ENCODE assay signal across 13 cellular contexts in the genomic region with DNA sequence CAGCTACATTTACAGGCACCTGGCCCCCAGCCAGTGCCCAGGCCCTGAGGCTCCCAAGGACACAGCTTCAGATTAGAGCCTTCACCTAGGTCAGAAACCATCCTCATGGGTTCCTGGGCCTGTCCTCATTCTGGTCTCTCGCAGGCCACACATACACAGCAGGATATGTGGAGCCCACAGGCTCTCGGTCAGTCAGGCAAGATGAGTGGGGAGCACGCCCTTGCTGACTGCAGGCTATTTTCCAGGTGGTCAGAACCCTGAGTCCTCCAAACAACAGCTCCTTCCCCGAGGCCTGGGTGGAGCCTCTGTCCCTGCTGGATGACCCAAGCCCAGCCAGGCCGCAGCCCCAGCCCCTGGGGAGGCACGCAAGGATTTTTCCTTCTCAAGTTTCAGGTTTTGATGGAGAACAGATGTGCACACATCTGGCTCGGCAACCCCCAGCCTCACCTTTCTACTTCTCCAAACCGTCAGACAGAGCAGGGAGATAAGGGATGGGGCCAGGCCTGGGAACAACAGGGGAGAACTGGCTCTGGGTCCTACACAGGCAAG. TPM values are rescaled to one million over a fixed set of nuclear protein-coding genes. Genes with fewer than 3 reads are reported as not detected.
A peak's percentile ranks its signal among the peaks of the same experiment; 100 is the strongest.
DNase-seq lines count a peak whose midpoint lies in the region; ATAC-seq and TF ChIP-seq lines count a peak whose summit lies in the region.
"Had no signal": no experiment of that assay in that cellular context is flagged by ENCODE, and none has a peak within 500 bp of the region (broad histone marks: within the 10 kb centered on the region; RNA-seq: fewer than 3 reads in every experiment).

No MANE protein-coding gene starts in this region.

- peak; percentile 56 for DNase-seq in SK-N-SH
- DNase-seq in WERI-Rb-1: no peak
- DNase-seq in glutamatergic neuron: no peak
- peak; percentile 39 to 60 for DNase-seq in tibial nerve (ENCODE audit: low spot score in 2 of 2)
- DNase-seq in posterior cingulate gyrus: no peak
- DNase-seq: activated naive CD8-positive, alpha-beta T cell treated with anti-CD3 and anti-CD28 coated beads for 36 hours; effector memory CD4-positive, alpha-beta T cell; NCI-H1436 treated with DMSO at 0.1 percent for 48 hours had no signal

- no peak for TF ChIP-seq POLR2A in tibial nerve (IDR thresholded peaks at IDR 0.05)

- H3F3A ChIP-seq in SK-N-SH (replicated peaks; ENCODE audit: insufficient read depth): peaks cover 17% of the 10 kb centered on the region

- TF ChIP-seq EP300 in SK-N-SH (IDR thresholded peaks at IDR 0.05; ENCODE audit: borderline replicate concordance in 1 of 2, low read depth in 1 of 2, low read length in 1 of 2): no peak; a peak in 1 of 4 replicates
- no peak for TF ChIP-seq EP300 in tibial nerve (IDR thresholded peaks at IDR 0.05)

- peaks cover 28% of the 10 kb centered on the region for H3K4me1 Mint-ChIP-seq in glutamatergic neuron (ENCODE audit: low read depth, unreplicated experiment)
- H3K4me1 Mint-ChIP-seq: activated naive CD8-positive, alpha-beta T cell treated with anti-CD3 and anti-CD28 coated beads for 36 hours had no signal

- H3K4me3 Mint-ChIP-seq in glutamatergic neuron (ENCODE audit: unreplicated experiment): peak overlapping the region; percentile 34
- H3K4me3 Mint-ChIP-seq: activated naive CD8-positive, alpha-beta T cell treated with anti-CD3 and anti-CD28 coated beads for 36 hours had no signal

- H3K27ac ChIP-seq in SK-N-SH (ENCODE audit: low read depth in 2 of 2, low read length in 1 of 2) (peak overlapping the region; percentile 80 to 97; a peak in 3 of 4 replicates), WERI-Rb-1 (peak overlapping the region; percentile 90), tibial nerve (peak overlapping the region in 2 of 4 donors; percentile 34 to 39)

- peaks cover 21% of the 10 kb centered on the region; the same call in 1 of the 2 replicates for H3K79me2 ChIP-seq in SK-N-SH (ENCODE audit: insufficient read depth)

- H3K4me3 ChIP-seq in SK-N-SH (ENCODE audit: low read depth in 2 of 2, low read length in 1 of 2) (peak overlapping the region; percentile 18 to 50; a peak in 3 of 4 replicates), WERI-Rb-1 (ENCODE audit: low read depth, low read length) (peak overlapping the region; percentile 53), tibial nerve (no peak overlapping the region)

- peak overlapping the region; percentile 50; the same call in 1 of the 2 replicates for H3K9ac ChIP-seq in SK-N-SH

- POLR2A ChIA-PET in SK-N-SH (lab: Yijun Ruan, JAX): interaction anchor here (0.7 to 5.1 kb wide), 11 partner anchors 9 to 107 kb away, joined by 3 to 54 read pairs (median 6); no protein-coding TSS in a partner anchor

- 11% methylated on average over 5 of the region's 8 CpGs for WGBS in SK-N-SH (ENCODE audit: low lambda C conversion rate)
- 49 to 63% methylated on average over 8 of the region's 8 CpGs for WGBS in tibial nerve, 2 donors

- no peak for TF ChIP-seq RAD21 in SK-N-SH (IDR thresholded peaks at IDR 0.05; ENCODE audit: low read length)

- H3K4me2 ChIP-seq in SK-N-SH: peak overlapping the region; percentile 82

- no peaks in the 10 kb centered on the region for H3K27me3 ChIP-seq in SK-N-SH (ENCODE audit: insufficient read depth)
- no peaks in the 10 kb centered on the region for H3K27me3 ChIP-seq in WERI-Rb-1 (ENCODE audit: insufficient read depth, low read depth, severe bottlenecking)
- peaks cover 0 to 3% of the 10 kb centered on the region in 2 donors for H3K27me3 ChIP-seq in tibial nerve

- H3K36me3 ChIP-seq in SK-N-SH (replicated peaks in 1 of 2; ENCODE audit: control insufficient read depth in 1 of 2, insufficient read depth in 2 of 2, low read length in 1 of 2): peaks cover 0 to 4% of the 10 kb centered on the region in 2 experiments
- peaks cover 45% of the 10 kb centered on the region for H3K36me3 ChIP-seq in WERI-Rb-1
- H3K36me3 ChIP-seq in tibial nerve: no peaks in the 10 kb centered on the region

- H4K20me1 ChIP-seq in SK-N-SH (ENCODE audit: insufficient read depth): no peaks in the 10 kb centered on the region

- CTCF ChIA-PET in SK-N-SH (lab: Yijun Ruan, JAX): interaction anchor here (0.7 to 10.7 kb wide), 12 partner anchors 22 to 250 kb away, joined by 3 to 85 read pairs (median 4); no protein-coding TSS in a partner anchor

- H3K9me3 Mint-ChIP-seq in glutamatergic neuron (ENCODE audit: unreplicated experiment): peaks cover 6% of the 10 kb centered on the region
- H3K9me3 Mint-ChIP-seq: activated naive CD8-positive, alpha-beta T cell treated with anti-CD3 and anti-CD28 coated beads for 36 hours had no signal

- H3K36me3 Mint-ChIP-seq in glutamatergic neuron (ENCODE audit: unreplicated experiment): no peaks in the 10 kb centered on the region
- H3K36me3 Mint-ChIP-seq: activated naive CD8-positive, alpha-beta T cell treated with anti-CD3 and anti-CD28 coated beads for 36 hours had no signal

- no peak overlapping the region for H3K27ac Mint-ChIP-seq in glutamatergic neuron (ENCODE audit: unreplicated experiment)
- H3K27ac Mint-ChIP-seq: activated naive CD8-positive, alpha-beta T cell treated with anti-CD3 and anti-CD28 coated beads for 36 hours had no signal

- peaks cover 2% of the 10 kb centered on the region for H3K27me3 Mint-ChIP-seq in glutamatergic neuron (ENCODE audit: unreplicated experiment)
- H3K27me3 Mint-ChIP-seq: activated naive CD8-positive, alpha-beta T cell treated with anti-CD3 and anti-CD28 coated beads for 36 hours had no signal

- no peaks in the 10 kb centered on the region for H3K9me3 ChIP-seq in SK-N-SH
- H3K9me3 ChIP-seq in WERI-Rb-1 (ENCODE audit: severe bottlenecking): no peaks in the 10 kb centered on the region
- H3K9me3 ChIP-seq in tibial nerve: no peaks in the 10 kb centered on the region

- TF ChIP-seq CTCF in SK-N-SH (IDR thresholded peaks at IDR 0.05): no peak
- no peak for TF ChIP-seq CTCF in WERI-Rb-1 (IDR thresholded peaks at IDR 0.05; ENCODE audit: low read depth, low read length)
- no peak for TF ChIP-seq CTCF in glutamatergic neuron (IDR thresholded peaks at IDR 0.05; ENCODE audit: partially characterized antibody, unreplicated experiment)
- no peak for TF ChIP-seq CTCF in tibial nerve (IDR thresholded peaks at IDR 0.05)

- no peak overlapping the region for H2AFZ ChIP-seq in SK-N-SH (ENCODE audit: low read depth)

- no peaks in the 10 kb centered on the region for H3K9me2 ChIP-seq in SK-N-SH

- intact Hi-C loops in posterior cingulate gyrus (cut with DNase I): no loop called here

- peaks cover 82 to 96% of the 10 kb centered on the region in 2 experiments for H3K4me1 ChIP-seq in SK-N-SH (ENCODE audit: control insufficient read depth in 1 of 2, insufficient read depth in 2 of 2, low read depth in 1 of 2, low read length in 1 of 2)
- peaks cover 0 to 56% (median 13%) of the 10 kb centered on the region in 4 donors for H3K4me1 ChIP-seq in tibial nerve

- ATAC-seq in SK-N-SH treated with all-trans-retinoic acid at 6 μM for 48 hours (no peak), GM18867 (IDR thresholded peaks at IDR 0.05; ENCODE audit: unreplicated experiment) (no peak), GM19397 (IDR thresholded peaks at IDR 0.05; ENCODE audit: unreplicated experiment) (no peak)

TF ChIP-seq in SK-N-SH, 30 proteins besides CTCF, POLR2A, EP300 and RAD21 (continues in another document):
- peak; percentile 55; the same call in 1 of the 2 replicates for TF ChIP-seq GATA2 (CRISPR knock-in tag; IDR thresholded peaks at IDR 0.05)
- no peak for TF ChIP-seq NFIC (IDR thresholded peaks at IDR 0.05; ENCODE audit: borderline replicate concordance)
- no peak for TF ChIP-seq RCOR1 (IDR thresholded peaks at IDR 0.05; ENCODE audit: low read length)
- TF ChIP-seq POLR2AphosphoS5 (IDR thresholded peaks at IDR 0.05; ENCODE audit: low read depth, low read length): no peak
- no peak for TF ChIP-seq GABPA (IDR thresholded peaks at IDR 0.05; ENCODE audit: low read depth)
- TF ChIP-seq FOSL2 (IDR thresholded peaks at IDR 0.05; ENCODE audit: borderline replicate concordance, low read depth): no peak
- TF ChIP-seq EZH2phosphoT487 (IDR thresholded peaks at IDR 0.05; ENCODE audit: borderline replicate concordance, low read depth): no peak
- peak; percentile 44; the same call in 1 of the 2 replicates for TF ChIP-seq TCF12 (IDR thresholded peaks at IDR 0.05)

TF ChIP-seq in SK-N-SH treated with all-trans-retinoic acid at 6 μM for 48 hours, 23 proteins besides CTCF, POLR2A, EP300 and RAD21 (continues in another document):
- TF ChIP-seq ZNF8 (CRISPR knock-in tag; IDR thresholded peaks at IDR 0.05): no peak
- TF ChIP-seq BACH2 (CRISPR knock-in tag; IDR thresholded peaks at IDR 0.05; ENCODE audit: borderline replicate concordance): no peak
- TF ChIP-seq ZC3H10 (CRISPR knock-in tag; IDR thresholded peaks at IDR 0.05): no peak
- TF ChIP-seq ISL1 (CRISPR knock-in tag; IDR thresholded peaks at IDR 0.05): no peak
- TF ChIP-seq, protein P1, sequence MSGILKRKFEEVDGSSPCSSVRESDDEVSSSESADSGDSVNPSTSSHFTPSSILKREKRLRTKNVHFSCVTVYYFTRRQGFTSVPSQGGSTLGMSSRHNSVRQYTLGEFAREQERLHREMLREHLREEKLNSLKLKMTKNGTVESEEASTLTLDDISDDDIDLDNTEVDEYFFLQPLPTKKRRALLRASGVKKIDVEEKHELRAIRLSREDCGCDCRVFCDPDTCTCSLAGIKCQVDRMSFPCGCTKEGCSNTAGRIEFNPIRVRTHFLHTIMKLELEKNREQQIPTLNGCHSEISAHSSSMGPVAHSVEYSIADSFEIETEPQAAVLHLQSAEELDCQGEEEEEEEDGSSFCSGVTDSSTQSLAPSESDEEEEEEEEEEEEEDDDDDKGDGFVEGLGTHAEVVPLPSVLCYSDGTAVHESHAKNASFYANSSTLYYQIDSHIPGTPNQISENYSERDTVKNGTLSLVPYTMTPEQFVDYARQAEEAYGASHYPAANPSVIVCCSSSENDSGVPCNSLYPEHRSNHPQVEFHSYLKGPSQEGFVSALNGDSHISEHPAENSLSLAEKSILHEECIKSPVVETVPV (CRISPR knock-in tag; IDR thresholded peaks at IDR 0.05): no peak

RNA-seq across cellular contexts. Expression of a gene that starts 1.6 kb away (rescaled TPM):
- polyA plus RNA-seq in SK-N-SH (2012; rRNA removed): 27.9 and 31.0 TPM in 2 replicates
- 7.3 and 13.0 TPM in 2 replicates for polyA plus RNA-seq in SK-N-SH (2012; cell fraction: cytosol; rRNA removed)
- polyA plus RNA-seq in SK-N-SH (2012; cell fraction: nucleus; rRNA removed): 140 and 152 TPM in 2 replicates
- total RNA-seq in glutamatergic neuron (ENCODE audit: unreplicated experiment) (8.4 TPM), tibial nerve (1 to 10 TPM in 1 of 4 donors, under 1 TPM in 1, not detected in 2; 0.39 to 1.9 TPM)
- total RNA-seq: myocyte; T-helper 2 cell treated with Interferon-gamma antibody and Interleukin-4, amounts not matched to agents 100 ng/mL and 5 ng/mL, for 36 hours had no signal

RNA-seq across cellular contexts. Expression of a gene that starts 27.4 kb away (rescaled TPM):
- 3.4 and 7.3 TPM in 2 replicates for polyA plus RNA-seq in SK-N-SH (2012; rRNA removed)
- 1.9 and 3.0 TPM in 2 replicates for polyA plus RNA-seq in SK-N-SH (2012; cell fraction: cytosol; rRNA removed)
- polyA plus RNA-seq in SK-N-SH (2012; cell fraction: nucleus; rRNA removed): 1.7 and 1.9 TPM in 2 replicates
- total RNA-seq in glutamatergic neuron (ENCODE audit: unreplicated experiment): 1.2 TPM
- total RNA-seq in tibial nerve: 100 to 1,000 TPM in 3 of 4 donors, 10 to 100 TPM in 1; 41.7 to 250 (median 164) TPM
- total RNA-seq: activated naive CD8-positive, alpha-beta T cell treated with anti-CD3 and anti-CD28 coated beads for 36 hours; T-helper 2 cell treated with Interferon-gamma antibody and Interleukin-4, amounts not matched to agents 100 ng/mL and 5 ng/mL, for 36 hours had no signal

RNA-seq across cellular contexts. Expression of a gene that starts 35.2 kb away (rescaled TPM):
- polyA plus RNA-seq in SK-N-SH (2012; rRNA removed): 3.3 and 4.0 TPM in 2 replicates
- 1.8 and 2.9 TPM in 2 replicates for polyA plus RNA-seq in SK-N-SH (2012; cell fraction: cytosol; rRNA removed)
- 3.9 and 4.0 TPM in 2 replicates for polyA plus RNA-seq in SK-N-SH (2012; cell fraction: nucleus; rRNA removed)
- 0.49 TPM for total RNA-seq in glutamatergic neuron (ENCODE audit: unreplicated experiment)
- not detected for total RNA-seq in tibial nerve
- total RNA-seq: myocyte; T-helper 2 cell treated with Interferon-gamma antibody and Interleukin-4, amounts not matched to agents 100 ng/mL and 5 ng/mL, for 36 hours had no signal

Comparison
In these comparisons a context has a peak if more than half of its experiments do, and no peak if none do; other contexts are left out.
1. DNase-seq: peak in SK-N-SH (single experiment) and tibial nerve (2 of 2); none in WERI-Rb-1 (single experiment), glutamatergic neuron (single experiment) and posterior cingulate gyrus (0 of 10).
2. H3K4me3 ChIP-seq: peak in SK-N-SH (2 of 2) and WERI-Rb-1 (single experiment); none in tibial nerve (0 of 4).
3. RNA of a gene that starts 27.4 kb away (total RNA-seq): 41.7 to 250 TPM in tibial nerve; 1.2 TPM in glutamatergic neuron (single experiment); every median in the first group is over 10 times any median in the second.